29 cellular contexts compared by ENCODE assay signal in genomic region chr10:70621497-70622078, GRCh38. TPM values are rescaled to one million over a fixed set of nuclear protein-coding genes. Genes with fewer than 3 reads are reported as not detected.
"Had no signal": no experiment of that assay in that cellular context is flagged by ENCODE, and none has a peak within 500 bp of the region (broad histone marks: within the 10 kb centered on the region; RNA-seq: fewer than 3 reads in every experiment).

No MANE protein-coding gene starts in this region.

- FAIRE-seq: astrocyte, colon, endothelial cell of umbilical vein, islet of Langerhans had no signal

- H3K4me3 Mint-ChIP-seq: activated naive CD8-positive, alpha-beta T cell; central memory CD8-positive, alpha-beta T cell; effector memory CD8-positive, alpha-beta T cell; mesothelial cell of epicardium; naive thymus-derived CD8-positive, alpha-beta T cell; type B pancreatic cell; WTC11 had no signal

- H3K36me3 ChIP-seq: gastrocnemius medialis, sigmoid colon had no signal

- H3K27me3 Mint-ChIP-seq: activated naive CD8-positive, alpha-beta T cell; central memory CD8-positive, alpha-beta T cell; effector memory CD8-positive, alpha-beta T cell had no signal

- H3K4me1 ChIP-seq: gastrocnemius medialis, sigmoid colon, testis had no signal

- H3K4me3 ChIP-seq: dorsolateral prefrontal cortex, gastrocnemius medialis, sigmoid colon, smooth muscle cell, testis had no signal

- H3K9me3 ChIP-seq: gastrocnemius medialis, testis had no signal

- H3K27me3 ChIP-seq: gastrocnemius medialis, sigmoid colon, testis had no signal

- H3K27ac ChIP-seq: dorsolateral prefrontal cortex, gastrocnemius medialis, sigmoid colon, testis had no signal

- H3K36me3 Mint-ChIP-seq: activated naive CD8-positive, alpha-beta T cell; type B pancreatic cell had no signal

- ATAC-seq: effector memory CD8-positive, alpha-beta T cell; esophagus mucosa; gastrocnemius medialis; left ventricle myocardium superior; naive thymus-derived CD8-positive, alpha-beta T cell; WTC11 had no signal

- DNase-seq: activated naive CD4-positive, alpha-beta T cell; activated T-cell treated with anti-CD3 and anti-CD28 coated beads, Interleukin-2, amount 50 U/mL, for 1 hour; dorsolateral prefrontal cortex; effector memory CD8-positive, alpha-beta T cell; gastrocnemius medialis; hypothalamus; left ventricle myocardium superior; mammary epithelial cell; naive thymus-derived CD8-positive, alpha-beta T cell; retina; sigmoid colon; stimulated activated CD4-positive, alpha-beta T cell treated with anti-CD3 and anti-CD28 coated beads, Interleukin-15, amount 100 ng/mL, for 24 hours; stimulated activated CD8-positive, alpha-beta memory T cell treated with anti-CD3 and anti-CD28 coated beads, Interleukin-4, amount 100 ng/mL, for 48 hours; stimulated activated naive CD4-positive, alpha-beta T cell; testis had no signal

- H3K9me3 Mint-ChIP-seq: effector memory CD8-positive, alpha-beta T cell had no signal

- H3K27ac Mint-ChIP-seq: activated naive CD8-positive, alpha-beta T cell; effector memory CD8-positive, alpha-beta T cell; mesothelial cell of epicardium; progenitor cell of endocrine pancreas; type B pancreatic cell had no signal

RNA-seq across cellular contexts. Expression of gene PRF1, which starts 19.0 kb away (rescaled TPM):
- total RNA-seq: endothelial cell of umbilical vein, mammary epithelial cell, osteoblast, progenitor cell of endocrine pancreas, smooth muscle cell had no signal
- polyA plus RNA-seq: endothelial cell of umbilical vein, smooth muscle cell had no signal

RNA-seq across cellular contexts. Expression of gene ADAMTS14, which starts 50.7 kb away (rescaled TPM):
- total RNA-seq: endothelial cell of umbilical vein; naive thymus-derived CD8-positive, alpha-beta T cell; T-helper 2 cell treated with Interferon-gamma antibody and Interleukin-4, amounts not matched to agents 100 ng/mL and 5 ng/mL, for 36 hours had no signal
- polyA plus RNA-seq: endothelial cell of umbilical vein; naive thymus-derived CD8-positive, alpha-beta T cell had no signal
